In genomic region chr3:67090472-67090871, GRCh38 we compare ENCODE assay signal across 1 cellular context.
TF ChIP-seq lines count a peak whose summit lies in the region.

No MANE protein-coding gene starts in this region.

TF ChIP-seq in SK-N-SH treated with all-trans-retinoic acid at 6 μM for 48 hours, 23 proteins besides CTCF, POLR2A, EP300 and RAD21 (continued from another document):
- TF ChIP-seq CREB5 (CRISPR knock-in tag; IDR thresholded peaks at IDR 0.05; ENCODE audit: low read depth) (no peak), TCF4 (CRISPR knock-in tag; IDR thresholded peaks at IDR 0.05; ENCODE audit: borderline replicate concordance) (no peak), POU6F1 (CRISPR knock-in tag; IDR thresholded peaks at IDR 0.05; ENCODE audit: borderline replicate concordance, low read depth) (no peak)
